ENCODE assay signal across 20 cellular contexts in genomic region chr2:197080611-197081010, GRCh38.
DNase-seq lines count a peak whose midpoint lies in the region; ATAC-seq, FAIRE-seq and TF ChIP-seq lines count a peak whose summit lies in the region.
"Had no signal": no experiment of that assay in that cellular context is flagged by ENCODE, and none has a peak within 500 bp of the region (broad histone marks: within the 10 kb centered on the region; RNA-seq: fewer than 3 reads in every experiment).

No MANE protein-coding gene starts in this region.

- ATAC-seq in heart right ventricle (peak in 2 of 8 donors; percentile 15 to 17), Right ventricle myocardium inferior (no peak), memory B cell (ENCODE audit: low read depth) (no peak)
- ATAC-seq in activated T-helper 17 cell treated with anti-CD3 and anti-CD28 coated beads, Interleukin-2, amount 50 U/mL, for 72 hours (replicated peaks) = no peak
- ATAC-seq: activated CD8-positive, alpha-beta T cell treated with anti-CD3 and anti-CD28 coated beads, Interleukin-2, amount 10 ng/mL, durations not matched to agents 7 days and 5 days; activated T-cell treated with anti-CD3 and anti-CD28 coated beads, Interleukin-2, amount 50 U/mL, for 72 hours; HCT116 had no signal

- H3K36me3 ChIP-seq in heart right ventricle (peaks cover 0 to 78% (median 0%) of the 10 kb centered on the region in 9 donors), vagina (peaks cover 0 to 20% of the 10 kb centered on the region in 2 donors)
- H3K36me3 ChIP-seq: WERI-Rb-1 had no signal

- H3K27ac ChIP-seq in heart right ventricle (peak overlapping the region in 6 of 10 donors; percentile 13 to 57 (median 38)), vagina (peak overlapping the region; percentile 40)
- H3K27ac ChIP-seq: WERI-Rb-1 had no signal

- TF ChIP-seq POLR2A in vagina (IDR thresholded peaks at IDR 0.05) (no peak), H54 (IDR thresholded peaks at IDR 0.05; ENCODE audit: low read depth, low read length) (no peak)

- peak overlapping the region; percentile 52 for H3K27ac Mint-ChIP-seq in activated naive CD8-positive, alpha-beta T cell treated with anti-CD3 and anti-CD28 coated beads for 36 hours
- peak overlapping the region; percentile 89 for H3K27ac Mint-ChIP-seq in memory B cell
- no peak overlapping the region for H3K27ac Mint-ChIP-seq in activated T-helper 17 cell treated with anti-CD3 and anti-CD28 coated beads, Interleukin-2, amount 50 U/mL, for 72 hours
- H3K27ac Mint-ChIP-seq: activated CD8-positive, alpha-beta T cell treated with anti-CD3 and anti-CD28 coated beads, Interleukin-2, amount 10 ng/mL, durations not matched to agents 7 days and 5 days; activated T-cell treated with anti-CD3 and anti-CD28 coated beads, Interleukin-2, amount 50 U/mL, for 72 hours had no signal

- H3K9me3 ChIP-seq in heart right ventricle = no peaks in the 10 kb centered on the region
- no peaks in the 10 kb centered on the region for H3K9me3 ChIP-seq in vagina
- H3K9me3 ChIP-seq: Caco-2 had no signal

- H3K4me3 ChIP-seq in heart right ventricle (no peak overlapping the region), vagina (no peak overlapping the region)

- H3K36me3 Mint-ChIP-seq in activated naive CD8-positive, alpha-beta T cell treated with anti-CD3 and anti-CD28 coated beads for 36 hours = peaks cover 54% of the 10 kb centered on the region
- peaks cover 58% of the 10 kb centered on the region for H3K36me3 Mint-ChIP-seq in memory B cell
- H3K36me3 Mint-ChIP-seq in activated T-helper 17 cell treated with anti-CD3 and anti-CD28 coated beads, Interleukin-2, amount 50 U/mL, for 72 hours (ENCODE audit: low read depth) = peaks cover 98% of the 10 kb centered on the region

- 60 to 62% methylated on average over 4 of the region's 4 CpGs for WGBS in heart right ventricle, 2 donors

- no peak for TF ChIP-seq CTCF in heart right ventricle (IDR thresholded peaks at IDR 0.05)
- TF ChIP-seq CTCF in vagina (IDR thresholded peaks at IDR 0.05) = no peak

- no peaks in the 10 kb centered on the region for H3K27me3 Mint-ChIP-seq in activated naive CD8-positive, alpha-beta T cell treated with anti-CD3 and anti-CD28 coated beads for 36 hours
- H3K27me3 Mint-ChIP-seq in memory B cell = no peaks in the 10 kb centered on the region
- no peaks in the 10 kb centered on the region for H3K27me3 Mint-ChIP-seq in activated T-helper 17 cell treated with anti-CD3 and anti-CD28 coated beads, Interleukin-2, amount 50 U/mL, for 72 hours

- DNase-seq in heart right ventricle = no peak
- DNase-seq in Right ventricle myocardium inferior (ENCODE audit: missing footprints) = no peak
- DNase-seq in activated naive CD8-positive, alpha-beta T cell treated with anti-CD3 and anti-CD28 coated beads for 36 hours = no peak
- no peak for DNase-seq in memory B cell (ENCODE audit: low spot score in 2 of 2)
- DNase-seq in vagina (ENCODE audit: extremely low spot score in 2 of 2) = no peak
- DNase-seq in dedifferentiated amniotic fluid mesenchymal stem cell (ENCODE audit: extremely low spot score) = no peak
- no peak for DNase-seq in H54 (ENCODE audit: insufficient read length, low spot score)
- DNase-seq: activated CD8-positive, alpha-beta T cell treated with anti-CD3 and anti-CD28 coated beads, Interleukin-2, amount 10 ng/mL, durations not matched to agents 7 days and 5 days; activated T-cell treated with anti-CD3 and anti-CD28 coated beads, Interleukin-2, amount 50 U/mL, for 72 hours; amniotic stem cell; Caco-2; hippocampal formation; NCI-H187 treated with DMSO at 0.1 percent for 48 hours; NK-92 treated with Interleukin-12 subunit alpha and Interleukin-12 subunit beta, amount 100 ng/mL, for 24 hours; occipital lobe; stimulated activated naive CD4-positive, alpha-beta T cell; WERI-Rb-1 had no signal

- intact Hi-C loops in heart right ventricle (cut with DNase I) (no loop called here), Right ventricle myocardium inferior (cut with DNase I) (no loop called here), vagina (cut with DNase I) (no loop called here)

- H3K27me3 ChIP-seq in heart right ventricle (no peaks in the 10 kb centered on the region), vagina (no peaks in the 10 kb centered on the region)

- H3K4me1 Mint-ChIP-seq in activated naive CD8-positive, alpha-beta T cell treated with anti-CD3 and anti-CD28 coated beads for 36 hours = peaks cover 9% of the 10 kb centered on the region
- H3K4me1 Mint-ChIP-seq in memory B cell = peaks cover 4% of the 10 kb centered on the region
- H3K4me1 Mint-ChIP-seq in activated T-helper 17 cell treated with anti-CD3 and anti-CD28 coated beads, Interleukin-2, amount 50 U/mL, for 72 hours = peaks cover 4% of the 10 kb centered on the region

- H3K4me3 Mint-ChIP-seq in activated naive CD8-positive, alpha-beta T cell treated with anti-CD3 and anti-CD28 coated beads for 36 hours = no peak overlapping the region
- H3K4me3 Mint-ChIP-seq in memory B cell = no peak overlapping the region
- H3K4me3 Mint-ChIP-seq in activated T-helper 17 cell treated with anti-CD3 and anti-CD28 coated beads, Interleukin-2, amount 50 U/mL, for 72 hours = no peak overlapping the region
- H3K4me3 Mint-ChIP-seq: activated CD8-positive, alpha-beta T cell treated with anti-CD3 and anti-CD28 coated beads, Interleukin-2, amount 10 ng/mL, durations not matched to agents 7 days and 5 days; activated T-cell treated with anti-CD3 and anti-CD28 coated beads, Interleukin-2, amount 50 U/mL, for 72 hours had no signal

- H3K4me1 ChIP-seq in heart right ventricle (peaks cover 0 to 36% (median 20%) of the 10 kb centered on the region in 9 donors), vagina (peaks cover 15% of the 10 kb centered on the region)
- H3K4me1 ChIP-seq: Caco-2 had no signal

- no peak for FAIRE-seq in H54 (lab: Jason Lieb, UNC)
- FAIRE-seq: GM19239 had no signal

- H3K9me3 Mint-ChIP-seq in activated naive CD8-positive, alpha-beta T cell treated with anti-CD3 and anti-CD28 coated beads for 36 hours = peaks cover 10% of the 10 kb centered on the region
- peaks cover 6% of the 10 kb centered on the region for H3K9me3 Mint-ChIP-seq in memory B cell
- no peaks in the 10 kb centered on the region for H3K9me3 Mint-ChIP-seq in activated T-helper 17 cell treated with anti-CD3 and anti-CD28 coated beads, Interleukin-2, amount 50 U/mL, for 72 hours
